ENCODE assay signal across 1 cellular context in genomic region chr13:98457053-98457452, GRCh38.
TF ChIP-seq lines count a peak whose summit lies in the region.

No MANE protein-coding gene starts in this region.

TF ChIP-seq in SK-N-SH, 30 proteins besides CTCF, POLR2A, EP300 and RAD21 (continued from another document):
- TF ChIP-seq ZBTB33 (IDR thresholded peaks at IDR 0.05; ENCODE audit: borderline replicate concordance, low read depth) (no peak), TEAD4 (IDR thresholded peaks at IDR 0.05; ENCODE audit: borderline replicate concordance, insufficient read depth) (no peak), TCF12 (IDR thresholded peaks at IDR 0.05) (no peak), FOSL2 (IDR thresholded peaks at IDR 0.05; ENCODE audit: borderline replicate concordance, low read depth) (no peak), EZH2phosphoT487 (IDR thresholded peaks at IDR 0.05; ENCODE audit: borderline replicate concordance, low read depth) (no peak), FOXM1 (IDR thresholded peaks at IDR 0.05; ENCODE audit: low read depth) (no peak), USF1 (IDR thresholded peaks at IDR 0.05; ENCODE audit: borderline replicate concordance, low read depth) (no peak), PBX3 (IDR thresholded peaks at IDR 0.05) (no peak), RXRA (IDR thresholded peaks at IDR 0.05; ENCODE audit: borderline replicate concordance, low read depth) (no peak), YY1 (IDR thresholded peaks at IDR 0.05; ENCODE audit: low read depth) (no peak), RCOR1 (IDR thresholded peaks at IDR 0.05; ENCODE audit: low read length) (no peak), MEF2A (IDR thresholded peaks at IDR 0.05; ENCODE audit: borderline replicate concordance, low read depth) (no peak)
- TF ChIP-seq, protein P1, sequence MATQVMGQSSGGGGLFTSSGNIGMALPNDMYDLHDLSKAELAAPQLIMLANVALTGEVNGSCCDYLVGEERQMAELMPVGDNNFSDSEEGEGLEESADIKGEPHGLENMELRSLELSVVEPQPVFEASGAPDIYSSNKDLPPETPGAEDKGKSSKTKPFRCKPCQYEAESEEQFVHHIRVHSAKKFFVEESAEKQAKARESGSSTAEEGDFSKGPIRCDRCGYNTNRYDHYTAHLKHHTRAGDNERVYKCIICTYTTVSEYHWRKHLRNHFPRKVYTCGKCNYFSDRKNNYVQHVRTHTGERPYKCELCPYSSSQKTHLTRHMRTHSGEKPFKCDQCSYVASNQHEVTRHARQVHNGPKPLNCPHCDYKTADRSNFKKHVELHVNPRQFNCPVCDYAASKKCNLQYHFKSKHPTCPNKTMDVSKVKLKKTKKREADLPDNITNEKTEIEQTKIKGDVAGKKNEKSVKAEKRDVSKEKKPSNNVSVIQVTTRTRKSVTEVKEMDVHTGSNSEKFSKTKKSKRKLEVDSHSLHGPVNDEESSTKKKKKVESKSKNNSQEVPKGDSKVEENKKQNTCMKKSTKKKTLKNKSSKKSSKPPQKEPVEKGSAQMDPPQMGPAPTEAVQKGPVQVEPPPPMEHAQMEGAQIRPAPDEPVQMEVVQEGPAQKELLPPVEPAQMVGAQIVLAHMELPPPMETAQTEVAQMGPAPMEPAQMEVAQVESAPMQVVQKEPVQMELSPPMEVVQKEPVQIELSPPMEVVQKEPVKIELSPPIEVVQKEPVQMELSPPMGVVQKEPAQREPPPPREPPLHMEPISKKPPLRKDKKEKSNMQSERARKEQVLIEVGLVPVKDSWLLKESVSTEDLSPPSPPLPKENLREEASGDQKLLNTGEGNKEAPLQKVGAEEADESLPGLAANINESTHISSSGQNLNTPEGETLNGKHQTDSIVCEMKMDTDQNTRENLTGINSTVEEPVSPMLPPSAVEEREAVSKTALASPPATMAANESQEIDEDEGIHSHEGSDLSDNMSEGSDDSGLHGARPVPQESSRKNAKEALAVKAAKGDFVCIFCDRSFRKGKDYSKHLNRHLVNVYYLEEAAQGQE (IDR thresholded peaks at IDR 0.05; ENCODE audit: low read depth, low read length) = no peak
- TF ChIP-seq, protein P2, sequence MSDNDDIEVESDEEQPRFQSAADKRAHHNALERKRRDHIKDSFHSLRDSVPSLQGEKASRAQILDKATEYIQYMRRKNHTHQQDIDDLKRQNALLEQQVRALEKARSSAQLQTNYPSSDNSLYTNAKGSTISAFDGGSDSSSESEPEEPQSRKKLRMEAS (IDR thresholded peaks at IDR 0.05; ENCODE audit: low read depth) = no peak
